In the genomic region with DNA sequence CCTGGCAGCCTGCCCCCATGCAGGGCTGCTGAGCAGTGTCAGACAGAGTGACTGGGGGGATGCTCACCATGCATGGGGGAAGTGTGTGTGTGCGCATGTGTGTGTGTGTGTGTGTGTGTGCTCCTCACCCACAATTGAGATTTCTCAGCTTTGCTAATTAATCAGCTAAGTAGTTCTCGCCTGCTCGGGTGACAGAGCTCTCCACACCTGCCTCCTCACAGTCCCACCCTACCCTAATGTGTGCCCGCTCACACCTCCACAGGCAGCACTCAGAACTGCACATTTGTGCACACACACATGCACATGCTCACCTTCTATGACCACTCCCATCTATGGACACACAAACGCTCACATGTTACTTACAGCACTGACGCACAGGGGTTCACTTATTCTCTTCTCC, we compare ENCODE assay signal across 1 cellular context.
TF ChIP-seq lines count a peak whose summit lies in the region.

No MANE protein-coding gene starts in this region.

TF ChIP-seq in A549, 52 proteins besides CTCF, POLR2A, EP300 and RAD21 (continued from another document):
- TF ChIP-seq, protein P1, sequence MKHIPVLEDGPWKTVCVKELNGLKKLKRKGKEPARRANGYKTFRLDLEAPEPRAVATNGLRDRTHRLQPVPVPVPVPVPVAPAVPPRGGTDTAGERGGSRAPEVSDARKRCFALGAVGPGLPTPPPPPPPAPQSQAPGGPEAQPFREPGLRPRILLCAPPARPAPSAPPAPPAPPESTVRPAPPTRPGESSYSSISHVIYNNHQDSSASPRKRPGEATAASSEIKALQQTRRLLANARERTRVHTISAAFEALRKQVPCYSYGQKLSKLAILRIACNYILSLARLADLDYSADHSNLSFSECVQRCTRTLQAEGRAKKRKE (CRISPR knock-in tag; IDR thresholded peaks at IDR 0.05; ENCODE audit: low read depth), result no peak
- no peak for TF ChIP-seq CHD2 (IDR thresholded peaks at IDR 0.05; ENCODE audit: low read length, partially characterized antibody)
- no peak for TF ChIP-seq HOXA7 (CRISPR knock-in tag; IDR thresholded peaks at IDR 0.05)
